ENCODE assay signal across 1 cellular context in genomic region chr15:72474912-72475601, GRCh38.
A peak's percentile ranks its signal among the peaks of the same experiment; 100 is the strongest.
TF ChIP-seq lines count a peak whose summit lies in the region.

No MANE protein-coding gene starts in this region.

TF ChIP-seq in IMR-90, 13 proteins besides CTCF, POLR2A, EP300 and RAD21:
- TF ChIP-seq MAZ (IDR thresholded peaks at IDR 0.05; ENCODE audit: borderline replicate concordance, low read depth, low read length) (no peak; the same call in 1 of the 2 replicates), CHD1 (IDR thresholded peaks at IDR 0.05; ENCODE audit: low read depth, low read length) (no peak; the same call in 1 of the 2 replicates), CEBPB (IDR thresholded peaks at IDR 0.05; ENCODE audit: low read depth, low read length) (no peak; the same call in 1 of the 2 replicates), MXI1 (IDR thresholded peaks at IDR 0.05; ENCODE audit: borderline replicate concordance, low read depth, low read length) (0 out of 2 replicates have a peak, but pooled peaks have one; percentile 13)
